ENCODE assay signal across 8 cellular contexts in genomic region chr10:74056081-74056818, GRCh38. TPM values are rescaled to one million over a fixed set of nuclear protein-coding genes. Genes with fewer than 3 reads are reported as not detected.
DNase-seq lines count a peak whose midpoint lies in the region; TF ChIP-seq lines count a peak whose summit lies in the region.

No MANE protein-coding gene starts in this region.

- H3K4me3 ChIP-seq in fibroblast of the aortic adventitia (ENCODE audit: low read depth, low read length) (no peak overlapping the region), stomach (no peak overlapping the region), thyroid gland (replicated peaks in 1 of 3) (no peak overlapping the region)

- H3K36me3 ChIP-seq in stomach (no peaks in the 10 kb centered on the region), thyroid gland (no peaks in the 10 kb centered on the region)

- peaks cover 2% of the 10 kb centered on the region for H3K36me3 Mint-ChIP-seq in activated naive CD4-positive, alpha-beta T cell treated with anti-CD3 and anti-CD28 coated beads, Interleukin-2, amount 50 U/mL, for 24 hours

- no peaks in the 10 kb centered on the region for H3K27me3 ChIP-seq in stomach
- H3K27me3 ChIP-seq in thyroid gland, result no peaks in the 10 kb centered on the region

- H3K27me3 Mint-ChIP-seq in activated naive CD4-positive, alpha-beta T cell treated with anti-CD3 and anti-CD28 coated beads, Interleukin-2, amount 50 U/mL, for 24 hours, result peaks cover 1% of the 10 kb centered on the region

- no peaks in the 10 kb centered on the region for H3K9me3 Mint-ChIP-seq in activated naive CD4-positive, alpha-beta T cell treated with anti-CD3 and anti-CD28 coated beads, Interleukin-2, amount 50 U/mL, for 24 hours

- H3K9me3 ChIP-seq in stomach, result no peaks in the 10 kb centered on the region
- H3K9me3 ChIP-seq in thyroid gland, result no peaks in the 10 kb centered on the region

- DNase-seq in activated naive CD4-positive, alpha-beta T cell treated with anti-CD3 and anti-CD28 coated beads, Interleukin-2, amount 50 U/mL, for 16 hours, result no peak
- DNase-seq in SK-MEL-5 (ENCODE audit: low read depth, low spot score) (peak; percentile 42), fibroblast of the aortic adventitia (ENCODE audit: low read depth) (peak; percentile 87), stomach (no peak), thyroid gland (no peak), Kasumi-1 (lab: John Stamatoyannopoulos, UW) (no peak)
- DNase-seq in stimulated activated CD4-positive, alpha-beta T cell treated with anti-CD3 and anti-CD28 coated beads, Interleukin-4, amount 100 ng/mL, for 1 hour, result no peak

- H3K4me1 Mint-ChIP-seq in activated naive CD4-positive, alpha-beta T cell treated with anti-CD3 and anti-CD28 coated beads, Interleukin-2, amount 50 U/mL, for 24 hours, result peaks cover 25% of the 10 kb centered on the region

- TF ChIP-seq CTCF in fibroblast of the aortic adventitia (IDR thresholded peaks at IDR 0.05; ENCODE audit: insufficient read depth, low read length) (no peak), stomach (IDR thresholded peaks at IDR 0.05) (no peak), thyroid gland (IDR thresholded peaks at IDR 0.05) (no peak)

- 20 to 42% (median 26%) methylated on average over 2 of the region's 2 CpGs for WGBS in stomach, 5 donors
- WGBS in thyroid gland, 2 donors, result 56 to 72% methylated on average over 2 of the region's 2 CpGs

- H3K27ac Mint-ChIP-seq in activated naive CD4-positive, alpha-beta T cell treated with anti-CD3 and anti-CD28 coated beads, Interleukin-2, amount 50 U/mL, for 24 hours, result peak overlapping the region; percentile 69

- intact Hi-C loops in stomach (cut with DNase I; ENCODE audit: low total_unique reads) (no loop called here), thyroid gland (cut with DNase I) (no loop called here)

- TF ChIP-seq EP300 in stomach (IDR thresholded peaks at IDR 0.05), result no peak

- peak overlapping the region in 4 of 5 donors; percentile 11 to 72 (median 52) for H3K27ac ChIP-seq in stomach
- H3K27ac ChIP-seq in thyroid gland, result peak overlapping the region in 1 of 3 donors; percentile 39

- H3K4me3 Mint-ChIP-seq in activated naive CD4-positive, alpha-beta T cell treated with anti-CD3 and anti-CD28 coated beads, Interleukin-2, amount 50 U/mL, for 24 hours, result no peak overlapping the region

- in situ Hi-C loops in SK-MEL-5 (cut with HindIII; ENCODE audit: low pct_unique_long_range_greater_than_20kb, low sequenced_read_pairs), result no loop called here

- H3K4me1 ChIP-seq in stomach (peaks cover 32 to 82% (median 45%) of the 10 kb centered on the region in 4 donors), thyroid gland (peaks cover 8 to 34% of the 10 kb centered on the region in 2 donors)

- TF ChIP-seq POLR2A in stomach (IDR thresholded peaks at IDR 0.05) (no peak), thyroid gland (IDR thresholded peaks at IDR 0.05) (no peak)

RNA-seq across cellular contexts. Expression of gene VCL, which starts 58.3 kb away (rescaled TPM):
- 26.6 and 30.5 TPM in 2 replicates for total RNA-seq in SK-MEL-5 (2014; rRNA removed; shearing (Covaris generic))
- 22.9 and 30.7 TPM in 2 replicates for polyA plus RNA-seq in SK-MEL-5 (2015; cell fraction: cytosol; rRNA removed)
- 50.3 and 66.4 TPM in 2 replicates for polyA plus RNA-seq in SK-MEL-5 (2015; cell fraction: nucleus; rRNA removed)
- total RNA-seq in fibroblast of the aortic adventitia (ENCODE audit: low replicate concordance) (148 and 176 TPM in 2 replicates), stomach (100 to 1,000 TPM in 3 of 5 donors, 10 to 100 TPM in 2; 50.8 to 211 (median 107) TPM), thyroid gland (100 to 1,000 TPM in 3 of 4 donors, 10 to 100 TPM in 1; 71.9 to 151 (median 112) TPM)
- 10 to 100 TPM; 11.2 to 33.2 (median 13.4) TPM for polyA plus RNA-seq in stomach

Comparison
In these comparisons a context has a peak if more than half of its experiments do, and no peak if none do; other contexts are left out.
1. DNase-seq: peak in SK-MEL-5 (single experiment) and fibroblast of the aortic adventitia (single experiment); none in activated naive CD4-positive, alpha-beta T cell treated with anti-CD3 and anti-CD28 coated beads, Interleukin-2, amount 50 U/mL, for 16 hours (single experiment), stomach (single experiment), thyroid gland (0 of 2), Kasumi-1 (0 of 2) and stimulated activated CD4-positive, alpha-beta T cell treated with anti-CD3 and anti-CD28 coated beads, Interleukin-4, amount 100 ng/mL, for 1 hour (single experiment).